21 cellular contexts compared by ENCODE assay signal in the genomic region with DNA sequence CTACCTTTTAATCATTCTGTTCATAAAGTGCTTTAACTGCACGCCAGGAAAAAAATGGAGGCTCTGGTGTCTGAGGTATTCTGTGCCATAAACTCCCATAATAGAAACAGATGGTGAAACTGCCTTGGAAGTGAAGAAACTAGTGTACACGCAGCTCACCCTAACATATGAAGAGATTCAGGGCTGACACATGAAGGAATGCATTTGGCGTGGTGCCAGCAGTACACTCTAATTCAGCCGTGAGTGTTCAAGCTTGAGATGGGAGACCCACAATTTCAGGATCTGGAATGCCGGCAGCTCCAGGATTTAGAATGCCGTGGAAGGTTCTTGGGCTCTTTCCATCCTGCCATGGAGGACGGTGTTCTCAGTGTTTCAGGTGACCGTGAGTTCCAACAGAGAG.
DNase-seq lines count a peak whose midpoint lies in the region; FAIRE-seq and TF ChIP-seq lines count a peak whose summit lies in the region.
"Had no signal": no experiment of that assay in that cellular context is flagged by ENCODE, and none has a peak within 500 bp of the region (broad histone marks: within the 10 kb centered on the region; RNA-seq: fewer than 3 reads in every experiment).

No MANE protein-coding gene starts in this region.

- no peak overlapping the region for H3K27ac ChIP-seq in esophagus muscularis mucosa (replicated peaks in 1 of 4)
- H3K27ac ChIP-seq: 22Rv1, PC-9, spleen, tibial nerve had no signal

- 35% methylated on average over 8 of the region's 8 CpGs for WGBS in esophagus muscularis mucosa

- intact Hi-C loops in esophagus muscularis mucosa (cut with DNase I), result no loop called here

- peak; percentile 41 for DNase-seq in DMS 273 (lab: John Stamatoyannopoulos, UW; ENCODE audit: unreplicated experiment)
- no peak for DNase-seq in DMS 273 treated with DMSO at 0.1 percent for 48 hours (lab: John Stamatoyannopoulos, UW)
- peak; percentile 28 for DNase-seq in MG63
- peak; percentile 78 for DNase-seq in osteocyte (ENCODE audit: extremely low spot score, unreplicated experiment)
- no peak for DNase-seq in H54 (ENCODE audit: insufficient read length, low spot score)
- no peak for DNase-seq in esophagus muscularis mucosa (ENCODE audit: extremely low spot score)
- no peak for DNase-seq in activated naive CD4-positive, alpha-beta T cell treated with Interleukin-2 at 50 U/mL for 16 hours
- DNase-seq: activated CD4-positive, alpha-beta T cell treated with anti-CD3 and anti-CD28 coated beads, Interleukin-2, amount 50 U/mL, for 48 hours; activated T-cell treated with anti-CD3 and anti-CD28 coated beads, Interleukin-2, amount 50 U/mL, for 72 hours; effector memory CD8-positive, alpha-beta T cell; Kasumi-1; NCI-H187 treated with DMSO at 0.1 percent for 48 hours; NCI-H524 treated with DMSO at 0.1 percent for 48 hours; PC-9; spleen had no signal

- H3K36me3 Mint-ChIP-seq in brain (no peaks in the 10 kb centered on the region), osteocyte (ENCODE audit: unreplicated experiment) (no peaks in the 10 kb centered on the region)
- H3K36me3 Mint-ChIP-seq: CD14-positive monocyte; stimulated activated memory B cell treated with anti-CD40 and anti-IgM and Interleukin-4, amounts not matched to agents 10 μg/mL and 1 μg/mL and 100 μg/mL, for 72 hours had no signal

- H3K27me3 Mint-ChIP-seq in brain, result peaks cover 4% of the 10 kb centered on the region
- H3K27me3 Mint-ChIP-seq in osteocyte (ENCODE audit: unreplicated experiment), result no peaks in the 10 kb centered on the region
- H3K27me3 Mint-ChIP-seq: stimulated activated memory B cell treated with anti-CD40 and anti-IgM and Interleukin-4, amounts not matched to agents 10 μg/mL and 1 μg/mL and 100 μg/mL, for 72 hours had no signal

- H3K36me3 ChIP-seq in MG63 (no peaks in the 10 kb centered on the region), esophagus muscularis mucosa (no peaks in the 10 kb centered on the region)
- H3K36me3 ChIP-seq: spleen, tibial nerve had no signal

- H3K9me3 ChIP-seq in MG63 (peaks cover 11% of the 10 kb centered on the region), esophagus muscularis mucosa (peaks cover 0 to 5% (median 0%) of the 10 kb centered on the region in 4 donors)
- H3K9me3 ChIP-seq: tibial nerve had no signal

- H3K4me1 Mint-ChIP-seq in brain (peaks cover 27% of the 10 kb centered on the region), osteocyte (ENCODE audit: unreplicated experiment) (no peaks in the 10 kb centered on the region)
- H3K4me1 Mint-ChIP-seq: CD14-positive monocyte; stimulated activated memory B cell treated with anti-CD40 and anti-IgM and Interleukin-4, amounts not matched to agents 10 μg/mL and 1 μg/mL and 100 μg/mL, for 72 hours had no signal

- TF ChIP-seq CTCF in brain (conservative IDR thresholded peaks at IDR 0.05), result no peak
- TF ChIP-seq CTCF in osteocyte (IDR thresholded peaks at IDR 0.05), result no peak
- TF ChIP-seq CTCF in esophagus muscularis mucosa (IDR thresholded peaks at IDR 0.05), result no peak

- no peaks in the 10 kb centered on the region for H3K4me1 ChIP-seq in esophagus muscularis mucosa
- H3K4me1 ChIP-seq: spleen, tibial nerve had no signal

- H3K27ac Mint-ChIP-seq in brain (peak overlapping the region in 3 of 5 experiments; percentile 65 to 92 (median 76)), osteocyte (ENCODE audit: unreplicated experiment) (no peak overlapping the region)
- H3K27ac Mint-ChIP-seq: activated T-cell treated with anti-CD3 and anti-CD28 coated beads, Interleukin-2, amount 50 U/mL, for 72 hours; CD14-positive monocyte; effector memory CD8-positive, alpha-beta T cell; stimulated activated memory B cell treated with anti-CD40 and anti-IgM and Interleukin-4, amounts not matched to agents 10 μg/mL and 1 μg/mL and 100 μg/mL, for 72 hours had no signal

- no peak for FAIRE-seq in H54 (lab: Jason Lieb, UNC)
- FAIRE-seq: TTC549 had no signal

- no peak for TF ChIP-seq EP300 in esophagus muscularis mucosa (IDR thresholded peaks at IDR 0.05)

- no peak overlapping the region for H3K4me3 Mint-ChIP-seq in brain
- H3K4me3 Mint-ChIP-seq in osteocyte (ENCODE audit: unreplicated experiment), result no peak overlapping the region
- H3K4me3 Mint-ChIP-seq: activated T-cell treated with anti-CD3 and anti-CD28 coated beads, Interleukin-2, amount 50 U/mL, for 72 hours; effector memory CD8-positive, alpha-beta T cell; stimulated activated memory B cell treated with anti-CD40 and anti-IgM and Interleukin-4, amounts not matched to agents 10 μg/mL and 1 μg/mL and 100 μg/mL, for 72 hours had no signal

- TF ChIP-seq POLR2A in H54 (IDR thresholded peaks at IDR 0.05; ENCODE audit: low read depth, low read length) (no peak), esophagus muscularis mucosa (IDR thresholded peaks at IDR 0.05; ENCODE audit: low read depth) (no peak)

- H3K9me3 Mint-ChIP-seq in brain, result peaks cover 3 to 18% (median 6%) of the 10 kb centered on the region in 5 experiments
- H3K9me3 Mint-ChIP-seq in osteocyte (ENCODE audit: unreplicated experiment), result peaks cover 31% of the 10 kb centered on the region
- H3K9me3 Mint-ChIP-seq: activated T-cell treated with anti-CD3 and anti-CD28 coated beads, Interleukin-2, amount 50 U/mL, for 72 hours; effector memory CD8-positive, alpha-beta T cell had no signal

- H3K4me3 ChIP-seq in MG63, result no peak overlapping the region
- H3K4me3 ChIP-seq in esophagus muscularis mucosa, result no peak overlapping the region
- H3K4me3 ChIP-seq: PC-9, spleen, tibial nerve had no signal

- H3K27me3 ChIP-seq in MG63 (no peaks in the 10 kb centered on the region; the same call in 1 of the 2 replicates), esophagus muscularis mucosa (no peaks in the 10 kb centered on the region)
- H3K27me3 ChIP-seq: spleen, tibial nerve had no signal

Comparison
In these comparisons a context has a peak if more than half of its experiments do, and no peak if none do; other contexts are left out.
1. DNase-seq: peak in DMS 273 (single experiment), MG63 (single experiment) and osteocyte (single experiment); none in DMS 273 treated with DMSO at 0.1 percent for 48 hours (single experiment), H54 (single experiment), esophagus muscularis mucosa (single experiment) and activated naive CD4-positive, alpha-beta T cell treated with Interleukin-2 at 50 U/mL for 16 hours (single experiment).